20 cellular contexts compared by ENCODE assay signal in the genomic region with DNA sequence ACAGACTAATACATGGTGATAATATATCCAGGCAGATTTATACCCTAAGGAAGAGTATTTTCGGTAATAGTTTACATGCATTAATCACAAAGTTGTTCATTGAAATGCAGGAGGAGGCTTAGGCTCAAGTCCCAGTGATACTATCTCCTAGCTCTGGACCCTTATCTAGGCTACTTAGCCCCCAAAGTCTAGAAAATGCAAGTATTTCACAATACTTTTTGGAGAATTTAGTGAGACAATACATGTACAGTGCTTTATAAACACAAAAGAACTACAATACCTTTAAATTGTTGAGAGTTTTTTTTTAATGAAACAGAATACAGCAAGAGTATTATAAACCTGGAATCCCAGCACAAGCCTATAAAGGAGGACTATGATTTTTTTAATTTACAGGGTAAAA.
DNase-seq lines count a peak whose midpoint lies in the region; ATAC-seq, FAIRE-seq and TF ChIP-seq lines count a peak whose summit lies in the region.
"Had no signal": no experiment of that assay in that cellular context is flagged by ENCODE, and none has a peak within 500 bp of the region (broad histone marks: within the 10 kb centered on the region; RNA-seq: fewer than 3 reads in every experiment).

No MANE protein-coding gene starts in this region.

- H4K8ac ChIP-seq in IMR-90 (ENCODE audit: low read depth in 2 of 2, low read length in 2 of 2): no peak overlapping the region

- no peak for TF ChIP-seq EP300 in HepG2 (IDR thresholded peaks at IDR 0.05; ENCODE audit: low read depth in 2 of 2, low read length in 2 of 2)
- TF ChIP-seq EP300 in HepG2 (CRISPR knock-in tag; IDR thresholded peaks at IDR 0.05; ENCODE audit: borderline replicate concordance): no peak

- H3K4me3 Mint-ChIP-seq in endothelial cell (ENCODE audit: unreplicated experiment) (no peak overlapping the region), glutamatergic neuron (ENCODE audit: unreplicated experiment) (no peak overlapping the region)
- H3K4me3 Mint-ChIP-seq: B cell; CD4-positive, alpha-beta T cell; CD8-positive, alpha-beta T cell had no signal

- H3K23ac ChIP-seq in IMR-90 (ENCODE audit: low read depth, low read length): no peak overlapping the region

- no peak overlapping the region for H2BK120ac ChIP-seq in IMR-90 (ENCODE audit: low read depth, low read length)

- H3K36me3 Mint-ChIP-seq in endothelial cell (ENCODE audit: low read depth, unreplicated experiment) (peaks cover 3% of the 10 kb centered on the region), glutamatergic neuron (ENCODE audit: unreplicated experiment) (peaks cover 9% of the 10 kb centered on the region)
- H3K36me3 Mint-ChIP-seq: CD8-positive, alpha-beta T cell had no signal

- no peak for FAIRE-seq in HepG2 (lab: Jason Lieb, UNC)
- FAIRE-seq: D721Med, G401.6, GM12891, GM19239 had no signal

- no peak overlapping the region for H3K27ac Mint-ChIP-seq in endothelial cell (ENCODE audit: unreplicated experiment)
- no peak overlapping the region for H3K27ac Mint-ChIP-seq in glutamatergic neuron (ENCODE audit: unreplicated experiment)
- H3K27ac Mint-ChIP-seq: B cell; CD4-positive, alpha-beta T cell; CD8-positive, alpha-beta T cell had no signal

- H3K9me3 Mint-ChIP-seq in endothelial cell (ENCODE audit: unreplicated experiment): no peaks in the 10 kb centered on the region
- H3K9me3 Mint-ChIP-seq in glutamatergic neuron (ENCODE audit: unreplicated experiment): peaks cover 2% of the 10 kb centered on the region

- no peaks in the 10 kb centered on the region for H3K4me1 ChIP-seq in HepG2 (ENCODE audit: insufficient read depth, low read length)
- no peaks in the 10 kb centered on the region for H3K4me1 ChIP-seq in right lobe of liver
- H3K4me1 ChIP-seq in IMR-90 (ENCODE audit: control insufficient read depth, insufficient read depth, low read length): peaks cover 9% of the 10 kb centered on the region
- H3K4me1 ChIP-seq: Caco-2 had no signal

- no peak overlapping the region for H3K56ac ChIP-seq in IMR-90 (ENCODE audit: extremely low read depth, insufficient read depth, low read length)

- H3K14ac ChIP-seq in IMR-90 (replicated peaks; ENCODE audit: low read depth, low read length): no peak overlapping the region

- BruUV-seq in HepG2 (replicated peaks; lab: Mats Ljungman, UMichigan): no TSS peak
- no TSS peak for BruUV-seq in IMR-90 (replicated peaks; lab: Mats Ljungman, UMichigan)

- H3K18ac ChIP-seq in IMR-90 (ENCODE audit: low read depth, low read length): no peak overlapping the region

- POLR2A ChIA-PET in HepG2 (lab: Yijun Ruan, JAX): no interaction called here
- POLR2A ChIA-PET in IMR-90 (lab: Charles Lee; ENCODE audit: unreplicated experiment): no interaction called here

- H3K9me3 ChIP-seq in HepG2 (ENCODE audit: low read length) (no peaks in the 10 kb centered on the region), right lobe of liver (no peaks in the 10 kb centered on the region), IMR-90 (ENCODE audit: control insufficient read depth, insufficient read depth, low read length) (peaks cover 3% of the 10 kb centered on the region; the same call in 1 of the 2 replicates)
- H3K9me3 ChIP-seq: Caco-2 had no signal

- H3K4me3 ChIP-seq in HepG2 (replicated peaks in 1 of 3; ENCODE audit: insufficient read depth in 1 of 3, low read depth in 2 of 3, low read length in 3 of 3) (no peak overlapping the region), right lobe of liver (no peak overlapping the region), IMR-90 (ENCODE audit: insufficient read depth, low read depth, low read length) (no peak overlapping the region)
- H3K4me3 ChIP-seq: BLaER1 treated with 17β-estradiol and CSF1 and Interleukin-3, amounts not matched to agents 10 nM and 100 nM had no signal

- in situ Hi-C loops in HepG2 (cut with HindIII; ENCODE audit: extremely low pct_ligation_motif_present, low pct_unique_long_range_greater_than_20kb): no loop called here
- in situ Hi-C loops in IMR-90 (cut with MboI; ENCODE audit: low sequenced_read_pairs): loop anchor here (10.0 kb wide), 2 partner anchors 60 kb away; no protein-coding TSS in a partner anchor

- CTCF ChIA-PET in HepG2 (lab: Yijun Ruan, JAX; ENCODE audit: low intra/inter-chr PET ratio, low total read pairs): no interaction called here
- CTCF ChIA-PET in IMR-90 (lab: Yijun Ruan, JAX): interaction anchor here (0.7 kb wide), 1 partner anchor 138 kb away, joined by 3 read pairs; no protein-coding TSS in a partner anchor

- TF ChIP-seq POLR2A in HepG2 (IDR thresholded peaks at IDR 0.05; ENCODE audit: insufficient read depth in 1 of 2, low read depth in 2 of 2, low read length in 2 of 2) (no peak), right lobe of liver (IDR thresholded peaks at IDR 0.05) (no peak), IMR-90 (IDR thresholded peaks at IDR 0.05; ENCODE audit: low read depth, low read length) (no peak)

- H2BK5ac ChIP-seq in IMR-90 (ENCODE audit: low read depth, low read length, poor library complexity, severe bottlenecking): no peak overlapping the region

- no peak overlapping the region for H3K4me2 ChIP-seq in HepG2 (ENCODE audit: low read depth, low read length)
- no peak overlapping the region for H3K4me2 ChIP-seq in IMR-90 (ENCODE audit: low read depth, low read length)
- H3K4me2 ChIP-seq: BLaER1 treated with 17β-estradiol and CSF1 and Interleukin-3, amounts not matched to agents 10 nM and 100 nM had no signal

- no peak overlapping the region for H2BK15ac ChIP-seq in IMR-90 (ENCODE audit: low read depth, low read length)

- H3K27ac ChIP-seq in HepG2 (ENCODE audit: extremely low read length, insufficient read depth, low read length): no peak overlapping the region
- no peak overlapping the region for H3K27ac ChIP-seq in right lobe of liver
- H3K27ac ChIP-seq in IMR-90 (ENCODE audit: insufficient read depth, low read length): no peak overlapping the region
- H3K27ac ChIP-seq: 22Rv1; BLaER1 treated with 17β-estradiol and CSF1 and Interleukin-3, amounts not matched to agents 10 nM and 100 nM; C4-2B had no signal

- dilution Hi-C loops in IMR-90 (cut with HindIII; ENCODE audit: low sequenced_read_pairs, unreplicated experiment): no loop called here

- no peaks in the 10 kb centered on the region for H3K79me1 ChIP-seq in IMR-90 (ENCODE audit: low read depth in 1 of 2, low read length in 2 of 2)

- intact Hi-C loops in HepG2 (cut with micrococcal nuclease; ENCODE audit: unreplicated experiment) (no loop called here), right lobe of liver (cut with DNase I) (no loop called here), IMR-90 (cut with micrococcal nuclease) (no loop called here)

- H3K27me3 ChIP-seq in HepG2 (ENCODE audit: control insufficient read depth in 1 of 2, insufficient read depth in 2 of 2, low read length in 2 of 2) (peaks cover 0 to 9% of the 10 kb centered on the region in 2 experiments; a peak in 1 of 5 replicates), right lobe of liver (no peaks in the 10 kb centered on the region), IMR-90 (ENCODE audit: control insufficient read depth, insufficient read depth, low read length) (no peaks in the 10 kb centered on the region)
- H3K27me3 ChIP-seq: BLaER1 treated with 17β-estradiol and CSF1 and Interleukin-3, amounts not matched to agents 10 nM and 100 nM had no signal

- H3K9ac ChIP-seq in HepG2 (ENCODE audit: insufficient read depth, low read depth, low read length) (no peak overlapping the region), IMR-90 (ENCODE audit: low read depth, low read length) (no peak overlapping the region)
- H3K9ac ChIP-seq: BLaER1 treated with 17β-estradiol and CSF1 and Interleukin-3, amounts not matched to agents 10 nM and 100 nM had no signal

- no peak overlapping the region for H2AK5ac ChIP-seq in IMR-90 (ENCODE audit: low read depth, low read length)

- TF ChIP-seq CTCF in HepG2 (CRISPR knock-in tag; IDR thresholded peaks at IDR 0.05) (no peak), right lobe of liver (IDR thresholded peaks at IDR 0.05) (no peak), IMR-90 (conservative IDR thresholded peaks at IDR 0.05; ENCODE audit: low read depth, low read length) (no peak), endothelial cell (IDR thresholded peaks at IDR 0.05; ENCODE audit: unreplicated experiment) (no peak), glutamatergic neuron (IDR thresholded peaks at IDR 0.05; ENCODE audit: partially characterized antibody, unreplicated experiment) (no peak)

- no peak overlapping the region for H2AK9ac ChIP-seq in IMR-90 (replicated peaks; ENCODE audit: low read depth, low read length, poor library complexity)

- H4K91ac ChIP-seq in IMR-90 (ENCODE audit: insufficient read depth, low read depth, low read length): no peak overlapping the region

- peaks cover 2% of the 10 kb centered on the region for H3K27me3 Mint-ChIP-seq in endothelial cell (ENCODE audit: unreplicated experiment)
- peaks cover 5% of the 10 kb centered on the region for H3K27me3 Mint-ChIP-seq in glutamatergic neuron (ENCODE audit: unreplicated experiment)

- H4K20me1 ChIP-seq in HepG2 (ENCODE audit: insufficient read depth, low read length): no peaks in the 10 kb centered on the region
- H4K20me1 ChIP-seq in IMR-90 (ENCODE audit: insufficient read depth, low read length): no peaks in the 10 kb centered on the region
- H4K20me1 ChIP-seq: BLaER1 treated with 17β-estradiol and CSF1 and Interleukin-3, amounts not matched to agents 10 nM and 100 nM had no signal

- no peak for ATAC-seq in HepG2
- no peak for ATAC-seq in right lobe of liver
- no peak for ATAC-seq in IMR-90 (ENCODE audit: low read depth)
- ATAC-seq: CD8-positive, alpha-beta T cell had no signal

- no peak overlapping the region for H2BK20ac ChIP-seq in IMR-90 (ENCODE audit: low read depth, low read length)

- TF ChIP-seq RAD21 in HepG2 (CRISPR knock-in tag; IDR thresholded peaks at IDR 0.05) (no peak), IMR-90 (IDR thresholded peaks at IDR 0.05; ENCODE audit: low read length) (no peak)

- no peaks in the 10 kb centered on the region for H3K79me2 ChIP-seq in HepG2 (ENCODE audit: insufficient read depth, low read length)

- no peak for DNase-seq in HepG2 (ENCODE audit: low spot score)
- DNase-seq in right lobe of liver: no peak
- DNase-seq in IMR-90: no peak
- no peak for DNase-seq in endothelial cell (ENCODE audit: low spot score)
- DNase-seq in glutamatergic neuron: no peak
- DNase-seq: AML-193; Caco-2; Calu3; CD4-positive, alpha-beta T cell; CD8-positive, alpha-beta T cell; DMS79 treated with DMSO at 0.1 percent for 48 hours; GF-D8 had no signal

- no peak overlapping the region for H4K5ac ChIP-seq in IMR-90 (ENCODE audit: low read depth, low read length)

- no peaks in the 10 kb centered on the region for H3K36me3 ChIP-seq in HepG2 (replicated peaks in 1 of 2; ENCODE audit: control insufficient read depth in 1 of 2, insufficient read depth in 2 of 2, low read length in 2 of 2)
- no peaks in the 10 kb centered on the region for H3K36me3 ChIP-seq in right lobe of liver
- no peaks in the 10 kb centered on the region for H3K36me3 ChIP-seq in IMR-90 (ENCODE audit: control insufficient read depth, insufficient read depth, low read length)
- H3K36me3 ChIP-seq: BLaER1 treated with 17β-estradiol and CSF1 and Interleukin-3, amounts not matched to agents 10 nM and 100 nM had no signal

- no peak overlapping the region for H3K4ac ChIP-seq in IMR-90 (ENCODE audit: low read depth, low read length)

- H2AFZ ChIP-seq in HepG2 (ENCODE audit: low read length) (no peak overlapping the region), IMR-90 (replicated peaks; ENCODE audit: low read length, poor library complexity) (no peak overlapping the region)

- peaks cover 15% of the 10 kb centered on the region for H3K4me1 Mint-ChIP-seq in endothelial cell (ENCODE audit: unreplicated experiment)
- H3K4me1 Mint-ChIP-seq in glutamatergic neuron (ENCODE audit: low read depth, unreplicated experiment): peaks cover 32% of the 10 kb centered on the region
- H3K4me1 Mint-ChIP-seq: B cell had no signal

- WGBS in HepG2 (ENCODE audit: low lambda C conversion rate): 0% methylated on average over 1 of the region's 1 CpG
- 75% methylated on average over 1 of the region's 1 CpG for WGBS in right lobe of liver (ENCODE audit: insufficient coverage, low coverage, low lambda C conversion rate, missing lambda C conversion rate)
- no CpG with 5 or more reads among the region's 1 CpG for WGBS in IMR-90 (ENCODE audit: extremely low coverage in 2 of 2, insufficient read length in 1 of 2), 2 experiments

- 0 out of 2 replicates have a peak, but pooled peaks cover 2% of the 10 kb centered on the region for H3K9me1 ChIP-seq in IMR-90 (ENCODE audit: insufficient read depth, low read length)
